16 cellular contexts compared by ENCODE assay signal in genomic region chr16:22320572-22321339, GRCh38. TPM values are rescaled to one million over a fixed set of nuclear protein-coding genes. Genes with fewer than 3 reads are reported as not detected.
A peak's percentile ranks its signal among the peaks of the same experiment; 100 is the strongest.
DNase-seq lines count a peak whose midpoint lies in the region; ATAC-seq and TF ChIP-seq lines count a peak whose summit lies in the region.
"Had no signal": no experiment of that assay in that cellular context is flagged by ENCODE, and none has a peak within 500 bp of the region (broad histone marks: within the 10 kb centered on the region; RNA-seq: fewer than 3 reads in every experiment).

No MANE protein-coding gene starts in this region.

- H3K4me3 Mint-ChIP-seq in WTC11 (no peak overlapping the region), endodermal cell (no peak overlapping the region)
- H3K4me3 Mint-ChIP-seq: B cell; stimulated activated effector memory CD8-positive, alpha-beta T cell treated with anti-CD3 and anti-CD28 coated beads, Interleukin-12 subunit alpha, Interleukin-12 subunit beta, amount 100 ng/mL, for 72 hours had no signal

- TF ChIP-seq CTCF in WTC11 (IDR thresholded peaks at IDR 0.05) = no peak
- no peak for TF ChIP-seq CTCF in endodermal cell (conservative IDR thresholded peaks at IDR 0.05)

- H3K36me3 ChIP-seq in endodermal cell (ENCODE audit: control insufficient read depth, insufficient read depth, low read length) = peaks cover 66% of the 10 kb centered on the region

- H3K36me3 Mint-ChIP-seq in WTC11 (peaks cover 35% of the 10 kb centered on the region), endodermal cell (ENCODE audit: low read depth) (peaks cover 59% of the 10 kb centered on the region)

- H3K4me1 Mint-ChIP-seq in WTC11 = no peaks in the 10 kb centered on the region
- H3K4me1 Mint-ChIP-seq in endodermal cell = no peaks in the 10 kb centered on the region
- H3K4me1 Mint-ChIP-seq: B cell had no signal

- H3K4me1 ChIP-seq in endodermal cell (ENCODE audit: control insufficient read depth, insufficient read depth, low read length) = no peaks in the 10 kb centered on the region
- H3K4me1 ChIP-seq: Peyer's patch, SJSA1 had no signal

- CTCF ChIA-PET in WTC11 (lab: Charles Lee) = interaction anchor here (0.6 to 2.0 kb wide), 22 partner anchors 9 to 1369 kb away, joined by 3 to 19 read pairs (median 3); partner anchors contain the start of gene LDAF1

- POLR2A ChIA-PET in WTC11 (lab: Charles Lee) = no interaction called here

- H3K27ac Mint-ChIP-seq in WTC11 = peak overlapping the region; percentile 42
- peak overlapping the region; percentile 25 for H3K27ac Mint-ChIP-seq in endodermal cell
- H3K27ac Mint-ChIP-seq: B cell had no signal

- ATAC-seq in WTC11 = peak; percentile 7; the same call in 1 of the 2 replicates

- DNase-seq in activated CD8-positive, alpha-beta memory T cell treated with anti-CD3 and anti-CD28 coated beads for 24 hours = peak; percentile 35
- DNase-seq in activated CD8-positive, alpha-beta memory T cell treated with anti-CD3 and anti-CD28 coated beads, Interleukin-2, amount 50 U/mL, for 4 hours = no peak
- no peak for DNase-seq in WTC11 (ENCODE audit: low spot score)
- DNase-seq in endodermal cell = peak; percentile 41
- peak; percentile 46 for DNase-seq in pulmonary artery endothelial cell (ENCODE audit: low read depth, low spot score)
- no peak for DNase-seq in mesenteric fat pad (ENCODE audit: low spot score)
- DNase-seq in nucleus accumbens (lab: John Stamatoyannopoulos, UW) = no peak
- no peak for DNase-seq in cerebellum (ENCODE audit: low spot score)
- DNase-seq: NCI-H187 treated with DMSO at 0.1 percent for 48 hours had no signal

- no peak overlapping the region for H3K4me3 ChIP-seq in endodermal cell (ENCODE audit: low read length)
- H3K4me3 ChIP-seq: esophagus muscularis mucosa, gastrocnemius medialis, Peyer's patch, SJSA1, suprapubic skin had no signal

- no peaks in the 10 kb centered on the region for H3K27me3 Mint-ChIP-seq in WTC11 (ENCODE audit: low read depth)
- no peaks in the 10 kb centered on the region for H3K27me3 Mint-ChIP-seq in endodermal cell (ENCODE audit: insufficient read depth)
- H3K27me3 Mint-ChIP-seq: B cell had no signal

- peak overlapping the region; percentile 13 for H3K27ac ChIP-seq in endodermal cell (ENCODE audit: low read depth, low read length)
- H3K27ac ChIP-seq: esophagus muscularis mucosa, Peyer's patch, SJSA1, suprapubic skin had no signal

- 70 to 81% methylated on average over 4 to 13 of the region's 13 CpGs for WGBS in endodermal cell (ENCODE audit: insufficient coverage in 1 of 2, insufficient read length in 1 of 2), 2 experiments

- H3K27me3 ChIP-seq in endodermal cell (ENCODE audit: control insufficient read depth, insufficient read depth, low read length, poor library complexity, severe bottlenecking) = no peaks in the 10 kb centered on the region
- H3K27me3 ChIP-seq: esophagus muscularis mucosa, gastrocnemius medialis, Peyer's patch, SJSA1, suprapubic skin had no signal

- no peaks in the 10 kb centered on the region for H3K9me3 ChIP-seq in endodermal cell (ENCODE audit: control insufficient read depth, low read length)
- H3K9me3 ChIP-seq: esophagus muscularis mucosa, gastrocnemius medialis, Peyer's patch, SJSA1, suprapubic skin had no signal

- no peak overlapping the region for H3K9ac ChIP-seq in endodermal cell (ENCODE audit: extremely low read depth, low read length, poor library complexity, severe bottlenecking)

- H3K9me3 Mint-ChIP-seq in WTC11 = no peaks in the 10 kb centered on the region
- no peaks in the 10 kb centered on the region for H3K9me3 Mint-ChIP-seq in endodermal cell
- H3K9me3 Mint-ChIP-seq: stimulated activated effector memory CD8-positive, alpha-beta T cell treated with anti-CD3 and anti-CD28 coated beads, Interleukin-12 subunit alpha, Interleukin-12 subunit beta, amount 100 ng/mL, for 72 hours had no signal

TF ChIP-seq in WTC11, 78 proteins besides CTCF, POLR2A, EP300 and RAD21 (continues in another document):
- no peak for TF ChIP-seq GTF2I (CRISPR knock-in tag; conservative IDR thresholded peaks at IDR 0.05)
- no peak for TF ChIP-seq GRHL2 (CRISPR knock-in tag; IDR thresholded peaks at IDR 0.05; ENCODE audit: insufficient replicate concordance, severe bottlenecking)
- TF ChIP-seq ZBTB43 (CRISPR knock-in tag; IDR thresholded peaks at IDR 0.05) = no peak
- TF ChIP-seq KAT7 (CRISPR knock-in tag; IDR thresholded peaks at IDR 0.05; ENCODE audit: borderline replicate concordance) = no peak
- no peak for TF ChIP-seq TEAD4 (CRISPR knock-in tag; IDR thresholded peaks at IDR 0.05)
- TF ChIP-seq FOXK1 (CRISPR knock-in tag; IDR thresholded peaks at IDR 0.05) = no peak
- TF ChIP-seq HMGA2 (CRISPR knock-in tag; IDR thresholded peaks at IDR 0.05) = no peak
- TF ChIP-seq ZNF281 (CRISPR knock-in tag; IDR thresholded peaks at IDR 0.05) = no peak
- no peak for TF ChIP-seq ELF4 (CRISPR knock-in tag; IDR thresholded peaks at IDR 0.05; ENCODE audit: low read depth)
- TF ChIP-seq ZNF219 (CRISPR knock-in tag; IDR thresholded peaks at IDR 0.05; ENCODE audit: borderline replicate concordance) = no peak
- TF ChIP-seq ATF1 (CRISPR knock-in tag; IDR thresholded peaks at IDR 0.05) = no peak
- no peak for TF ChIP-seq ATF2 (CRISPR knock-in tag; IDR thresholded peaks at IDR 0.05; ENCODE audit: borderline replicate concordance, low read depth)
- TF ChIP-seq SOX15 (CRISPR knock-in tag; IDR thresholded peaks at IDR 0.05) = no peak
- TF ChIP-seq E2F5 (CRISPR knock-in tag; IDR thresholded peaks at IDR 0.05) = no peak
- no peak for TF ChIP-seq PRRX2 (CRISPR knock-in tag; IDR thresholded peaks at IDR 0.05)
- TF ChIP-seq MLX (CRISPR knock-in tag; IDR thresholded peaks at IDR 0.05) = no peak

RNA-seq across cellular contexts. Expression of gene POLR3E, which starts 23.5 kb away (rescaled TPM):
- 62.2 to 73.5 TPM (median 68.0 TPM) in 3 replicates for total RNA-seq in WTC11 (2021)
- 10 to 100 TPM; 73.1 to 73.6 TPM for total RNA-seq in endodermal cell
- 40.2 TPM for polyA plus RNA-seq in endodermal cell (2013, experiment 1 of 2)
- 31.3 TPM for polyA plus RNA-seq in endodermal cell (2013, experiment 2 of 2)
- 66.5 and 97.4 TPM in 2 replicates for total RNA-seq in pulmonary artery endothelial cell
- 50.8 TPM for total RNA-seq in mesenteric fat pad
- total RNA-seq in cerebellum = 30.8 TPM

RNA-seq across cellular contexts. Expression of gene CDR2, which starts 53.7 kb away (rescaled TPM):
- total RNA-seq in WTC11 (2021) (25.4 to 40.9 TPM (median 29.1 TPM) in 3 replicates), endodermal cell (10 to 100 TPM; 17.6 to 24.3 TPM), pulmonary artery endothelial cell (42.9 and 66.4 TPM in 2 replicates), mesenteric fat pad (24.8 TPM), cerebellum (13.3 TPM)
- polyA plus RNA-seq in endodermal cell (2013, experiment 1 of 2) = 18.3 TPM
- polyA plus RNA-seq in endodermal cell (2013, experiment 2 of 2) = 21.8 TPM

Comparison
In these comparisons a context has a peak if more than half of its experiments do, and no peak if none do; other contexts are left out.
1. DNase-seq: peak in activated CD8-positive, alpha-beta memory T cell treated with anti-CD3 and anti-CD28 coated beads for 24 hours (single experiment), endodermal cell (single experiment) and pulmonary artery endothelial cell (single experiment); none in activated CD8-positive, alpha-beta memory T cell treated with anti-CD3 and anti-CD28 coated beads, Interleukin-2, amount 50 U/mL, for 4 hours (single experiment), WTC11 (single experiment), mesenteric fat pad (single experiment), nucleus accumbens (0 of 56) and cerebellum (single experiment).